ENCODE assay signal across 17 cellular contexts in genomic region chr6:36419295-36419694, GRCh38. TPM values are rescaled to one million over a fixed set of nuclear protein-coding genes. Genes with fewer than 3 reads are reported as not detected.
DNase-seq lines count a peak whose midpoint lies in the region; ATAC-seq and TF ChIP-seq lines count a peak whose summit lies in the region.
"Had no signal": no experiment of that assay in that cellular context is flagged by ENCODE, and none has a peak within 500 bp of the region (broad histone marks: within the 10 kb centered on the region; RNA-seq: fewer than 3 reads in every experiment).

No MANE protein-coding gene starts in this region.

- CTCF ChIA-PET in HEK293 (lab: Yijun Ruan, JAX), result interaction anchor here (1.1 to 1.9 kb wide), 2 partner anchors 9 to 12 kb away, joined by 4 to 5 read pairs; no protein-coding TSS in a partner anchor

- peaks cover 2% of the 10 kb centered on the region for H3K36me3 Mint-ChIP-seq in T-helper 17 cell (ENCODE audit: low read depth)
- H3K36me3 Mint-ChIP-seq: CD4-positive, CD25-positive, alpha-beta regulatory T cell had no signal

- H3K27me3 Mint-ChIP-seq in T-helper 17 cell, result peaks cover 6% of the 10 kb centered on the region

- peaks cover 18% of the 10 kb centered on the region for H3K4me1 Mint-ChIP-seq in T-helper 17 cell

- no peaks in the 10 kb centered on the region for H3K4me1 ChIP-seq in HEK293 (ENCODE audit: control insufficient read depth, insufficient read depth, low read length)

- POLR2A ChIA-PET in HEK293 (lab: Yijun Ruan, JAX), result interaction anchor here (0.6 kb wide), 1 partner anchor 86 kb away, joined by 7 read pairs; no protein-coding TSS in a partner anchor

- peak overlapping the region; percentile 14 for H3K27ac Mint-ChIP-seq in T-helper 17 cell

- no peaks in the 10 kb centered on the region for H3K36me3 ChIP-seq in HEK293 (ENCODE audit: control insufficient read depth in 2 of 2, insufficient read depth in 1 of 2, low read length in 2 of 2)

- no peak for ATAC-seq in T-helper 17 cell
- ATAC-seq: GM12878 had no signal

- no peak overlapping the region for H3K4me3 Mint-ChIP-seq in T-helper 17 cell
- H3K4me3 Mint-ChIP-seq: CD4-positive, CD25-positive, alpha-beta regulatory T cell had no signal

- no peak for TF ChIP-seq CTCF in HEK293 (tag by site-specific recombination; IDR thresholded peaks at IDR 0.05)
- no peak for TF ChIP-seq CTCF in fibroblast of villous mesenchyme (IDR thresholded peaks at IDR 0.05; ENCODE audit: insufficient read depth, low read depth, low read length)
- TF ChIP-seq CTCF in GM20000 (IDR thresholded peaks at IDR 0.05; ENCODE audit: extremely low read depth, missing control alignments), result no peak

- no peak overlapping the region for H3K4me3 ChIP-seq in HEK293 (ENCODE audit: low read depth, low read length)
- no peak overlapping the region for H3K4me3 ChIP-seq in fibroblast of villous mesenchyme (ENCODE audit: low read depth, low read length)
- H3K4me3 ChIP-seq: GM12878 had no signal

- DNase-seq in MV-4-11 (lab: John Stamatoyannopoulos, UW) (peak; percentile 25), T-helper 17 cell (no peak), fibroblast of villous mesenchyme (ENCODE audit: low read depth) (peak; percentile 11), GM20000 (ENCODE audit: low spot score) (no peak), SHP77 treated with DMSO at 0.1 percent for 48 hours (lab: John Stamatoyannopoulos, UW) (no peak), HUDEP-2 (lab: John Stamatoyannopoulos, UW; ENCODE audit: unreplicated experiment in 76 of 76) (no peak)
- DNase-seq: CD4-positive, CD25-positive, alpha-beta regulatory T cell; HCEC 1CT; KG1; NCI-H1436; NCI-H2081; NCI-H2227 treated with DMSO at 0.1 percent for 48 hours; NCI-H526 had no signal

- H3K9me3 ChIP-seq in HEK293 (ENCODE audit: control insufficient read depth, insufficient read depth, low read depth, low read length) (no peaks in the 10 kb centered on the region), T-helper 17 cell (ENCODE audit: control insufficient read depth, low read length, poor library complexity, severe bottlenecking) (no peaks in the 10 kb centered on the region)

- no peak overlapping the region for H3K27ac ChIP-seq in HEK293 (ENCODE audit: extremely low read depth, low read depth, low read length)

TF ChIP-seq in HEK293, 187 proteins besides CTCF, POLR2A, EP300 and RAD21:
- 0 out of 2 replicates have a peak, but pooled peaks have one; percentile 24 for TF ChIP-seq PRDM1 (tag by site-specific recombination; IDR thresholded peaks at IDR 0.05)
- TF ChIP-seq, protein P1, sequence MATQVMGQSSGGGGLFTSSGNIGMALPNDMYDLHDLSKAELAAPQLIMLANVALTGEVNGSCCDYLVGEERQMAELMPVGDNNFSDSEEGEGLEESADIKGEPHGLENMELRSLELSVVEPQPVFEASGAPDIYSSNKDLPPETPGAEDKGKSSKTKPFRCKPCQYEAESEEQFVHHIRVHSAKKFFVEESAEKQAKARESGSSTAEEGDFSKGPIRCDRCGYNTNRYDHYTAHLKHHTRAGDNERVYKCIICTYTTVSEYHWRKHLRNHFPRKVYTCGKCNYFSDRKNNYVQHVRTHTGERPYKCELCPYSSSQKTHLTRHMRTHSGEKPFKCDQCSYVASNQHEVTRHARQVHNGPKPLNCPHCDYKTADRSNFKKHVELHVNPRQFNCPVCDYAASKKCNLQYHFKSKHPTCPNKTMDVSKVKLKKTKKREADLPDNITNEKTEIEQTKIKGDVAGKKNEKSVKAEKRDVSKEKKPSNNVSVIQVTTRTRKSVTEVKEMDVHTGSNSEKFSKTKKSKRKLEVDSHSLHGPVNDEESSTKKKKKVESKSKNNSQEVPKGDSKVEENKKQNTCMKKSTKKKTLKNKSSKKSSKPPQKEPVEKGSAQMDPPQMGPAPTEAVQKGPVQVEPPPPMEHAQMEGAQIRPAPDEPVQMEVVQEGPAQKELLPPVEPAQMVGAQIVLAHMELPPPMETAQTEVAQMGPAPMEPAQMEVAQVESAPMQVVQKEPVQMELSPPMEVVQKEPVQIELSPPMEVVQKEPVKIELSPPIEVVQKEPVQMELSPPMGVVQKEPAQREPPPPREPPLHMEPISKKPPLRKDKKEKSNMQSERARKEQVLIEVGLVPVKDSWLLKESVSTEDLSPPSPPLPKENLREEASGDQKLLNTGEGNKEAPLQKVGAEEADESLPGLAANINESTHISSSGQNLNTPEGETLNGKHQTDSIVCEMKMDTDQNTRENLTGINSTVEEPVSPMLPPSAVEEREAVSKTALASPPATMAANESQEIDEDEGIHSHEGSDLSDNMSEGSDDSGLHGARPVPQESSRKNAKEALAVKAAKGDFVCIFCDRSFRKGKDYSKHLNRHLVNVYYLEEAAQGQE (tag by site-specific recombination; IDR thresholded peaks at IDR 0.05), result no peak
TF ChIP-seq in HEK293: peak in this region for 1.

RNA-seq across cellular contexts. Expression of gene PXT1, which starts 23.4 kb away (rescaled TPM):
- under 1 TPM; 0.30 to 0.60 TPM for total RNA-seq in T-helper 17 cell
- under 0.01 and 0.43 TPM in 2 replicates for total RNA-seq in fibroblast of villous mesenchyme
- total RNA-seq: M059J, SK-MEL-5 had no signal

RNA-seq across cellular contexts. Expression of gene KCTD20, which starts 23.5 kb away (rescaled TPM):
- total RNA-seq in T-helper 17 cell (10 to 100 TPM; 31.3 to 54.1 TPM), fibroblast of villous mesenchyme (116 and 143 TPM in 2 replicates)

RNA-seq across cellular contexts. Expression of gene ETV7, which starts 31.8 kb away (rescaled TPM):
- total RNA-seq in T-helper 17 cell (1 to 10 TPM in 1 of 2 donors, under 1 TPM in 1; 0.37 to 2.6 TPM), fibroblast of villous mesenchyme (0.32 and 0.86 TPM in 2 replicates)
- total RNA-seq: SK-MEL-5 had no signal

Comparison
In these comparisons a context has a peak if more than half of its experiments do, and no peak if none do; other contexts are left out.
1. DNase-seq: peak in MV-4-11 (single experiment) and fibroblast of villous mesenchyme (single experiment); none in T-helper 17 cell (0 of 3), GM20000 (single experiment), SHP77 treated with DMSO at 0.1 percent for 48 hours (single experiment) and HUDEP-2 (0 of 76).